In genomic region chr2:88600038-88600465, GRCh38 we compare ENCODE assay signal across 8 cellular contexts. TPM values are rescaled to one million over a fixed set of nuclear protein-coding genes. Genes with fewer than 3 reads are reported as not detected.
DNase-seq lines count a peak whose midpoint lies in the region; ATAC-seq and TF ChIP-seq lines count a peak whose summit lies in the region.

No MANE protein-coding gene starts in this region.

- intact Hi-C loops in psoas muscle (cut with DNase I) = no loop called here

- no peaks in the 10 kb centered on the region for H3K27me3 ChIP-seq in OCI-LY1 (ENCODE audit: insufficient read depth, low read length)
- no peaks in the 10 kb centered on the region for H3K27me3 ChIP-seq in psoas muscle (ENCODE audit: insufficient read depth in 3 of 3, low read length in 2 of 3)

- H2AFZ ChIP-seq in OCI-LY1 (ENCODE audit: low read length) = no peak overlapping the region

- TF ChIP-seq CTCF in OCI-LY1 (IDR thresholded peaks at IDR 0.05; ENCODE audit: low read length) = no peak
- TF ChIP-seq CTCF in psoas muscle (IDR thresholded peaks at IDR 0.05) = no peak

- H4K20me1 ChIP-seq in OCI-LY1 (ENCODE audit: insufficient read depth, low read length) = no peaks in the 10 kb centered on the region

- DNase-seq in DMS153 (lab: John Stamatoyannopoulos, UW) (peak; percentile 90), germinal center (ENCODE audit: low spot score) (peak; percentile 83), psoas muscle (no peak), OCI-M2 (lab: John Stamatoyannopoulos, UW; ENCODE audit: unreplicated experiment) (no peak)
- DNase-seq in activated effector memory CD4-positive, alpha-beta T cell treated with anti-CD3 and anti-CD28 coated beads, Interleukin-2, amount 50 U/mL, for 16 hours = peak; percentile 69

- no peak overlapping the region for H3K9ac ChIP-seq in OCI-LY1 (ENCODE audit: low read length)

- H3K9me2 ChIP-seq in OCI-LY1 (ENCODE audit: low read depth, low read length) = no peaks in the 10 kb centered on the region

- peaks cover 5% of the 10 kb centered on the region; the same call in 1 of the 2 replicates for H3K36me3 ChIP-seq in OCI-LY1 (ENCODE audit: insufficient read depth, low read length)
- no peaks in the 10 kb centered on the region for H3K36me3 ChIP-seq in psoas muscle (ENCODE audit: insufficient read depth in 1 of 2, low read depth in 1 of 2)

- WGBS in psoas muscle, 3 donors = 11 to 17% (median 13%) methylated on average over 4 of the region's 4 CpGs

- H3F3A ChIP-seq in OCI-LY1 (ENCODE audit: insufficient read depth, low read length) = no peaks in the 10 kb centered on the region

- H3K9me3 ChIP-seq in OCI-LY1 (ENCODE audit: low read length) = no peaks in the 10 kb centered on the region
- H3K9me3 ChIP-seq in psoas muscle = peaks cover 6% of the 10 kb centered on the region

- peak; percentile 99 for ATAC-seq in GM19467 (IDR thresholded peaks at IDR 0.05; ENCODE audit: unreplicated experiment)
- ATAC-seq in HG03520 (IDR thresholded peaks at IDR 0.05; ENCODE audit: unreplicated experiment) = peak; percentile 99
- ATAC-seq in psoas muscle = peak; percentile 91 to 97 (median 94)

- H3K4me3 ChIP-seq in OCI-LY1 (ENCODE audit: low read depth, low read length, poor library complexity, severe bottlenecking) = no peak overlapping the region
- H3K4me3 ChIP-seq in psoas muscle = peak overlapping the region; percentile 22

- H3K79me2 ChIP-seq in OCI-LY1 (ENCODE audit: insufficient read depth, low read length) = peaks cover 31% of the 10 kb centered on the region

- H3K4me1 ChIP-seq in OCI-LY1 (ENCODE audit: insufficient read depth, low read length, severe bottlenecking) (peaks cover 67% of the 10 kb centered on the region), psoas muscle (peaks cover 43% of the 10 kb centered on the region)

- H3K4me2 ChIP-seq in OCI-LY1 (ENCODE audit: low read length) = peak overlapping the region; percentile 19

- H3K27ac ChIP-seq in OCI-LY1 (ENCODE audit: low read depth, low read length, poor library complexity, severe bottlenecking) = peak overlapping the region; percentile 52
- H3K27ac ChIP-seq in psoas muscle = peak overlapping the region; percentile 81

RNA-seq across cellular contexts. Expression of gene EIF2AK3, which starts 27.2 kb away (rescaled TPM):
- total RNA-seq in psoas muscle = 1 to 10 TPM; 5.0 to 9.6 (median 8.0) TPM
- 1 to 10 TPM; 2.1 to 7.7 (median 6.7) TPM for polyA plus RNA-seq in psoas muscle

Comparison
In these comparisons a context has a peak if more than half of its experiments do, and no peak if none do; other contexts are left out.
1. DNase-seq: peak in DMS153 (single experiment), activated effector memory CD4-positive, alpha-beta T cell treated with anti-CD3 and anti-CD28 coated beads, Interleukin-2, amount 50 U/mL, for 16 hours (single experiment) and germinal center (single experiment); none in psoas muscle (0 of 2) and OCI-M2 (single experiment).
2. Peak in every context shown above with its lines, with median percentiles within 50 percentile points of each other: ATAC-seq.